ENCODE assay signal across 20 cellular contexts in genomic region chr17:78727057-78727456, GRCh38. TPM values are rescaled to one million over a fixed set of nuclear protein-coding genes. Genes with fewer than 3 reads are reported as not detected.
DNase-seq lines count a peak whose midpoint lies in the region; ATAC-seq, FAIRE-seq and TF ChIP-seq lines count a peak whose summit lies in the region.
"Had no signal": no experiment of that assay in that cellular context is flagged by ENCODE, and none has a peak within 500 bp of the region (broad histone marks: within the 10 kb centered on the region; RNA-seq: fewer than 3 reads in every experiment).

No MANE protein-coding gene starts in this region.

- H2AFZ ChIP-seq in HepG2 (ENCODE audit: low read length) (no peak overlapping the region), OCI-LY7 (ENCODE audit: low read length) (no peak overlapping the region), GM12878 (ENCODE audit: control insufficient read depth, low read depth, low read length) (no peak overlapping the region)

- CTCF ChIA-PET in HepG2 (lab: Yijun Ruan, JAX; ENCODE audit: low intra/inter-chr PET ratio, low total read pairs) = no interaction called here
- CTCF ChIA-PET in OCI-LY7 (lab: Charles Lee; ENCODE audit: unreplicated experiment) = interaction anchor here (1.2 kb wide), 1 partner anchor 18 kb away, joined by 5 read pairs; no protein-coding TSS in a partner anchor
- CTCF ChIA-PET in GM12878 (lab: Yijun Ruan, JAX) = interaction anchor here (1.1 to 8.1 kb wide), 5 partner anchors 8 to 46 kb away, joined by 4 to 78 read pairs (median 7); no protein-coding TSS in a partner anchor

- H3K27me3 ChIP-seq in HepG2 (ENCODE audit: control insufficient read depth in 1 of 2, insufficient read depth in 2 of 2, low read length in 2 of 2) (no peaks in the 10 kb centered on the region), right lobe of liver (no peaks in the 10 kb centered on the region), GM12878 (replicated peaks in 1 of 2; ENCODE audit: control insufficient read depth in 2 of 2, insufficient read depth in 2 of 2, low read length in 1 of 2) (no peaks in the 10 kb centered on the region)
- H3K27me3 ChIP-seq: heart left ventricle, thyroid gland had no signal

- H3K9me3 ChIP-seq in HepG2 (ENCODE audit: low read length) (no peaks in the 10 kb centered on the region), right lobe of liver (no peaks in the 10 kb centered on the region), OCI-LY7 (ENCODE audit: low read length) (no peaks in the 10 kb centered on the region), GM12878 (replicated peaks; ENCODE audit: control insufficient read depth, insufficient read depth, low read length) (no peaks in the 10 kb centered on the region)
- H3K9me3 ChIP-seq: HAP-1, heart left ventricle, lower lobe of right lung, thyroid gland had no signal

- no TSS peak for BruUV-seq in HepG2 (replicated peaks; lab: Mats Ljungman, UMichigan)
- BruUV-seq in OCI-LY7 (replicated peaks; lab: Mats Ljungman, UMichigan) = no TSS peak
- BruUV-seq in GM12878 (replicated peaks; lab: Mats Ljungman, UMichigan) = no TSS peak

- peaks cover 67 to 73% of the 10 kb centered on the region in 2 donors for H3K36me3 Mint-ChIP-seq in stimulated activated naive B cell treated with anti-CD40 and anti-IgM and Interleukin-4, amounts not matched to agents 10 μg/mL and 1 μg/mL and 100 μg/mL, for 72 hours

- H3K9me3 Mint-ChIP-seq in stimulated activated naive B cell treated with anti-CD40 and anti-IgM and Interleukin-4, amounts not matched to agents 10 μg/mL and 1 μg/mL and 100 μg/mL, for 72 hours = no peaks in the 10 kb centered on the region

- H3K4me3 Mint-ChIP-seq in stimulated activated naive B cell treated with anti-CD40 and anti-IgM and Interleukin-4, amounts not matched to agents 10 μg/mL and 1 μg/mL and 100 μg/mL, for 72 hours = peak overlapping the region; percentile 39 to 68

- TF ChIP-seq CTCF in HepG2 (CRISPR knock-in tag; IDR thresholded peaks at IDR 0.05) (no peak), right lobe of liver (IDR thresholded peaks at IDR 0.05) (no peak), OCI-LY7 (conservative IDR thresholded peaks at IDR 0.05; ENCODE audit: low read length) (no peak), GM12878 (IDR thresholded peaks at IDR 0.05 in 2 of 3, conservative IDR thresholded peaks at IDR 0.05 in 1 of 3; ENCODE audit: control insufficient read depth in 2 of 3, extremely low read depth in 1 of 3, insufficient read depth in 1 of 3, low read depth in 3 of 3, low read length in 3 of 3) (no peak)

- peaks cover 68 to 94% of the 10 kb centered on the region in 2 donors for H3K4me1 Mint-ChIP-seq in stimulated activated naive B cell treated with anti-CD40 and anti-IgM and Interleukin-4, amounts not matched to agents 10 μg/mL and 1 μg/mL and 100 μg/mL, for 72 hours

- H3K79me2 ChIP-seq in HepG2 (ENCODE audit: insufficient read depth, low read length) (peaks cover 67% of the 10 kb centered on the region), OCI-LY7 (ENCODE audit: insufficient read depth, low read depth, low read length) (peaks cover 100% of the 10 kb centered on the region), GM12878 (ENCODE audit: control insufficient read depth, insufficient read depth, low read length) (peaks cover 95% of the 10 kb centered on the region)

- RAD21 ChIA-PET in GM12878 (lab: Charles Lee; ENCODE audit: unreplicated experiment) = interaction anchor here (0.6 to 20.3 kb wide), 3 partner anchors 8 to 72 kb away, joined by 3 to 537 read pairs (median 18); no protein-coding TSS in a partner anchor

- TF ChIP-seq POLR2A in HepG2 (IDR thresholded peaks at IDR 0.05; ENCODE audit: insufficient read depth in 1 of 2, low read depth in 2 of 2, low read length in 2 of 2) (no peak), right lobe of liver (IDR thresholded peaks at IDR 0.05) (no peak), GM12878 (IDR thresholded peaks at IDR 0.05; ENCODE audit: low read depth, low read length) (no peak)

- no peak for TF ChIP-seq RAD21 in HepG2 (CRISPR knock-in tag; IDR thresholded peaks at IDR 0.05)
- no peak for TF ChIP-seq RAD21 in GM12878 (IDR thresholded peaks at IDR 0.05; ENCODE audit: insufficient read depth, low read depth, low read length)

- H3K9ac ChIP-seq in HepG2 (ENCODE audit: insufficient read depth, low read depth, low read length) (no peak overlapping the region), GM12878 (ENCODE audit: control insufficient read depth, insufficient read depth, low read length) (peak overlapping the region; percentile 52)

- H3K4me2 ChIP-seq in HepG2 (ENCODE audit: low read depth, low read length) (no peak overlapping the region), OCI-LY7 (ENCODE audit: low read length) (peak overlapping the region; percentile 28; the same call in 1 of the 2 replicates), GM12878 (ENCODE audit: control insufficient read depth, insufficient read depth) (peak overlapping the region; percentile 90)
- H3K4me2 ChIP-seq: smooth muscle cell had no signal

- ATAC-seq in HepG2 (no peak), right lobe of liver (no peak), GM12878 (no peak), GM18858 (IDR thresholded peaks at IDR 0.05; ENCODE audit: unreplicated experiment) (no peak)
- ATAC-seq in stimulated activated naive B cell treated with anti-CD40 and anti-IgM and Interleukin-4, amounts not matched to agents 10 μg/mL and 1 μg/mL and 100 μg/mL, for 72 hours (replicated peaks) = no peak
- ATAC-seq: heart left ventricle, lower lobe of right lung had no signal

- no peak overlapping the region for H3K4me3 ChIP-seq in HepG2 (replicated peaks in 1 of 3; ENCODE audit: insufficient read depth in 1 of 3, low read depth in 2 of 3, low read length in 3 of 3)
- no peak overlapping the region for H3K4me3 ChIP-seq in right lobe of liver
- no peak overlapping the region for H3K4me3 ChIP-seq in OCI-LY7 (ENCODE audit: low read depth, low read length, poor library complexity, severe bottlenecking)
- H3K4me3 ChIP-seq in GM12878 = 0 out of 2 replicates have a peak overlapping the region, but pooled peaks have one; percentile 28
- H3K4me3 ChIP-seq: HAP-1, heart left ventricle, lower lobe of right lung, smooth muscle cell, thyroid gland had no signal

- POLR2A ChIA-PET in HepG2 (lab: Yijun Ruan, JAX) = interaction anchor here (1.2 kb wide), 1 partner anchor 9 kb away, joined by 3 read pairs; no protein-coding TSS in a partner anchor
- POLR2A ChIA-PET in OCI-LY7 (lab: Charles Lee) = interaction anchor here (0.9 to 2.4 kb wide), 4 partner anchors 9 to 17 kb away, joined by 3 to 29 read pairs (median 7); no protein-coding TSS in a partner anchor
- POLR2A ChIA-PET in GM12878 (lab: Charles Lee) = interaction anchor here (0.7 to 21.4 kb wide), 4 partner anchors 10 to 51 kb away, joined by 3 to 384 read pairs (median 4); no protein-coding TSS in a partner anchor

- peaks cover 46% of the 10 kb centered on the region for H3K4me1 ChIP-seq in HepG2 (ENCODE audit: insufficient read depth, low read length)
- H3K4me1 ChIP-seq in right lobe of liver = peaks cover 0 to 40% (median 11%) of the 10 kb centered on the region in 4 donors
- H3K4me1 ChIP-seq in OCI-LY7 (ENCODE audit: insufficient read depth, low read length, poor library complexity, severe bottlenecking) = peaks cover 97% of the 10 kb centered on the region
- peaks cover 77% of the 10 kb centered on the region for H3K4me1 ChIP-seq in GM12878 (ENCODE audit: control insufficient read depth, insufficient read depth, low read length)
- H3K4me1 ChIP-seq: HAP-1 had no signal

- H3K27ac Mint-ChIP-seq in stimulated activated naive B cell treated with anti-CD40 and anti-IgM and Interleukin-4, amounts not matched to agents 10 μg/mL and 1 μg/mL and 100 μg/mL, for 72 hours = peak overlapping the region; percentile 82

- FAIRE-seq in HepG2 (lab: Jason Lieb, UNC) = no peak
- FAIRE-seq in GM12878 (lab: Jason Lieb, UNC) = no peak

- SMC1A ChIA-PET in GM12878 (lab: Charles Lee; ENCODE audit: uncharacterized antibody, unreplicated experiment) = interaction anchor here (1.6 to 20.6 kb wide), 4 partner anchors 14 to 53 kb away, joined by 3 to 490 read pairs (median 12); no protein-coding TSS in a partner anchor

- peaks cover 50% of the 10 kb centered on the region for H4K20me1 ChIP-seq in HepG2 (ENCODE audit: insufficient read depth, low read length)
- peaks cover 27% of the 10 kb centered on the region for H4K20me1 ChIP-seq in OCI-LY7 (ENCODE audit: insufficient read depth, low read length)
- H4K20me1 ChIP-seq in GM12878 (ENCODE audit: control insufficient read depth, insufficient read depth) = 0 out of 2 replicates have a peak, but pooled peaks cover 5% of the 10 kb centered on the region

- TF ChIP-seq EP300 in HepG2 (IDR thresholded peaks at IDR 0.05; ENCODE audit: low read depth in 2 of 2, low read length in 2 of 2) (no peak), HepG2 (CRISPR knock-in tag; IDR thresholded peaks at IDR 0.05; ENCODE audit: borderline replicate concordance) (no peak), GM12878 (IDR thresholded peaks at IDR 0.05; ENCODE audit: borderline replicate concordance in 1 of 2, control insufficient read depth in 1 of 2, low read depth in 2 of 2, low read length in 2 of 2) (no peak)

- intact Hi-C loops in HepG2 (cut with micrococcal nuclease; ENCODE audit: unreplicated experiment) (no loop called here), right lobe of liver (cut with DNase I) (no loop called here), OCI-LY7 (cut with micrococcal nuclease; ENCODE audit: unreplicated experiment) (no loop called here), GM12878 (cut with micrococcal nuclease; ENCODE audit: unreplicated experiment) (no loop called here), cardiac septum (cut with DNase I) (no loop called here)

- 91% methylated on average over 5 of the region's 5 CpGs for WGBS in HepG2 (ENCODE audit: low lambda C conversion rate)
- WGBS in right lobe of liver (ENCODE audit: insufficient coverage, low coverage, low lambda C conversion rate, missing lambda C conversion rate) = 85% methylated on average over 3 of the region's 5 CpGs
- WGBS in GM12878 (ENCODE audit: insufficient coverage, insufficient replicate concordance, low lambda C conversion rate, missing lambda C conversion rate) = 65% methylated on average over 5 of the region's 5 CpGs

- H3K36me3 ChIP-seq in HepG2 (replicated peaks in 1 of 2; ENCODE audit: control insufficient read depth in 1 of 2, insufficient read depth in 2 of 2, low read length in 2 of 2) (no peaks in the 10 kb centered on the region), right lobe of liver (no peaks in the 10 kb centered on the region), OCI-LY7 (ENCODE audit: insufficient read depth, low read length) (peaks cover 23% of the 10 kb centered on the region; the same call in 1 of the 2 replicates), GM12878 (ENCODE audit: control insufficient read depth in 2 of 2, insufficient read depth in 2 of 2, low read length in 1 of 2) (peaks cover 11 to 18% of the 10 kb centered on the region in 2 experiments)
- H3K36me3 ChIP-seq: HAP-1, thyroid gland had no signal

- no peaks in the 10 kb centered on the region for H3K9me2 ChIP-seq in OCI-LY7 (ENCODE audit: insufficient read depth, low read length)

- no peak for DNase-seq in HepG2 (ENCODE audit: low spot score)
- no peak for DNase-seq in right lobe of liver
- DNase-seq in OCI-LY7 (ENCODE audit: low spot score) = no peak
- no peak for DNase-seq in GM12878 (ENCODE audit: low read depth, low spot score)
- no peak for DNase-seq in stimulated activated naive B cell treated with anti-CD40 and anti-IgM and Interleukin-4, amounts not matched to agents 10 μg/mL and 1 μg/mL and 100 μg/mL, for 72 hours
- DNase-seq in cardiac septum (ENCODE audit: low spot score) = no peak
- DNase-seq in NCI-H226 = no peak
- DNase-seq: amniotic stem cell; central memory CD4-positive, alpha-beta T cell; heart left ventricle; KG1; lower lobe of right lung; NCI-H1105 treated with DMSO at 0.1 percent for 48 hours; stimulated activated CD4-positive, alpha-beta T cell treated with anti-CD3 and anti-CD28 coated beads, Interleukin-4, amount 100 ng/mL, for 4 hours; stimulated activated CD8-positive, alpha-beta memory T cell treated with anti-CD3 and anti-CD28 coated beads, Interleukin-4, amount 100 ng/mL, for 48 hours; thyroid gland had no signal

- in situ Hi-C loops in HepG2 (cut with HindIII; ENCODE audit: extremely low pct_ligation_motif_present, low pct_unique_long_range_greater_than_20kb) = no loop called here
- in situ Hi-C loops in GM12878 (cut with MboI) = no loop called here

- no peaks in the 10 kb centered on the region for H3K27me3 Mint-ChIP-seq in stimulated activated naive B cell treated with anti-CD40 and anti-IgM and Interleukin-4, amounts not matched to agents 10 μg/mL and 1 μg/mL and 100 μg/mL, for 72 hours

- H3K27ac ChIP-seq in HepG2 (ENCODE audit: extremely low read length, insufficient read depth, low read length) (no peak overlapping the region), right lobe of liver (no peak overlapping the region), OCI-LY7 (ENCODE audit: low read depth, low read length, poor library complexity, severe bottlenecking) (no peak overlapping the region), GM12878 (ENCODE audit: control insufficient read depth, insufficient read depth) (peak overlapping the region; percentile 74)
- H3K27ac ChIP-seq: heart left ventricle, HL-60, lower lobe of right lung had no signal

RNA-seq across cellular contexts. Expression of gene CYTH1, which starts 55.0 kb away (rescaled TPM):
- 20.1 and 21.3 TPM in 2 replicates for total RNA-seq in HepG2 (2016; rRNA removed; fragmentation: Illumina TruSeq; extraction: Trizol)
- 4.6 and 4.8 TPM in 2 replicates for total RNA-seq in HepG2 (2016; cell fraction: cytosol; rRNA removed; fragmentation: Illumina TruSeq; extraction: Trizol; ENCODE audit: low read depth)
- 20.2 and 20.6 TPM in 2 replicates for total RNA-seq in HepG2 (2016; cell fraction: insoluble cytoplasmic fraction; rRNA removed; fragmentation: Illumina TruSeq; extraction: Trizol)
- total RNA-seq in HepG2 (2016; cell fraction: membrane; rRNA removed; fragmentation: Illumina TruSeq; extraction: Trizol) = 12.9 and 13.2 TPM in 2 replicates
- total RNA-seq in HepG2 (2016; cell fraction: nucleus; rRNA removed; fragmentation: Illumina TruSeq; extraction: Trizol) = 21.3 and 24.7 TPM in 2 replicates
- polyA plus RNA-seq in HepG2 (2011; rRNA removed) = 48.9 and 66.5 TPM in 2 replicates
- polyA plus RNA-seq in HepG2 (2011; cell fraction: cytosol; rRNA removed) = 36.2 and 36.3 TPM in 2 replicates
- polyA plus RNA-seq in HepG2 (2011; cell fraction: nucleus; rRNA removed) = 233 and 263 TPM in 2 replicates
- 33.2 and 38.1 TPM in 2 replicates for polyA plus RNA-seq in HepG2 (2012)
- 2.0 TPM in 2 replicates for polyA plus RNA-seq in HepG2 (2016; cell fraction: cytosol; fragmentation: Illumina TruSeq; extraction: Trizol; ENCODE audit: low read depth)
- polyA plus RNA-seq in HepG2 (2016; cell fraction: insoluble cytoplasmic fraction; fragmentation: Illumina TruSeq; extraction: Trizol; ENCODE audit: low read depth) = 22.9 and 27.1 TPM in 2 replicates
- 7.5 and 8.2 TPM in 2 replicates for polyA plus RNA-seq in HepG2 (2016; cell fraction: membrane; fragmentation: Illumina TruSeq; extraction: Trizol; ENCODE audit: low read depth)
- polyA plus RNA-seq in HepG2 (2016; cell fraction: nucleus; fragmentation: Illumina TruSeq; extraction: Trizol; ENCODE audit: insufficient read depth, low read depth) = 48.3 and 49.0 TPM in 2 replicates
- polyA minus RNA-seq in HepG2 (2011; rRNA and poly(A)+ RNA removed; ENCODE audit: low replicate concordance) = 20.1 and 43.0 TPM in 2 replicates
- polyA minus RNA-seq in HepG2 (2011; cell fraction: cytosol; rRNA and poly(A)+ RNA removed) = 16.4 and 17.8 TPM in 2 replicates
- polyA minus RNA-seq in HepG2 (2011; cell fraction: nucleus; rRNA and poly(A)+ RNA removed) = 66.4 and 72.6 TPM in 2 replicates
- 10 to 100 TPM; 14.8 to 46.2 (median 28.8) TPM for total RNA-seq in right lobe of liver
- total RNA-seq in OCI-LY7 (2014; rRNA removed; shearing (Covaris generic)) = 73.0 and 88.1 TPM in 2 replicates
- 148 and 156 TPM in 2 replicates for total RNA-seq in OCI-LY7 (2022)
- 559 and 619 TPM in 2 replicates for total RNA-seq in GM12878 (2013; cell fraction: nucleolus; rRNA removed)
- total RNA-seq in GM12878 (2014; rRNA removed) = 92.6 and 97.8 TPM in 2 replicates
- total RNA-seq in GM12878 (2014; rRNA removed; fragmentation: Illumina TruSeq; extraction: Trizol) = 130 and 134 TPM in 2 replicates
- 165 and 167 TPM in 2 replicates for total RNA-seq in GM12878 (2021)
- 88.3 TPM for polyA plus RNA-seq in GM12878 (2011; ENCODE audit: low read depth)
- polyA plus RNA-seq in GM12878 (2011; rRNA removed) = 141 and 188 TPM in 2 replicates
- 170 and 179 TPM in 2 replicates for polyA plus RNA-seq in GM12878 (2011; cell fraction: cytosol; rRNA removed)
- polyA plus RNA-seq in GM12878 (2011; cell fraction: nucleus; rRNA removed) = 778 and 997 TPM in 2 replicates
- polyA plus RNA-seq in GM12878 (2012) = 136 and 161 TPM in 2 replicates
- 160 and 179 TPM in 2 replicates for polyA plus RNA-seq in GM12878 (2014; fragmentation: Illumina TruSeq; extraction: Trizol)
- polyA plus RNA-seq in GM12878 (2014; fragmentation: Nextera tagmentation; extraction: Ambion mirVana) = 10 to 100 TPM in 1 of 2 experiments, 1 to 10 TPM in 1; 6.6 to 11.8 TPM
- 162 and 172 TPM in 2 replicates for polyA plus RNA-seq in GM12878 (2014; rRNA removed)
- polyA plus RNA-seq in GM12878 (2016; fragmentation: Nextera tagmentation; extraction: Ambion mirVana) = 100 to 1,000 TPM; 138 to 153 TPM
- polyA minus RNA-seq in GM12878 (2011; rRNA and poly(A)+ RNA removed) = 135 and 140 TPM in 2 replicates
- polyA minus RNA-seq in GM12878 (2011; cell fraction: cytosol; rRNA and poly(A)+ RNA removed) = 38.6 and 44.8 TPM in 2 replicates
- polyA minus RNA-seq in GM12878 (2011; cell fraction: nucleus; rRNA and poly(A)+ RNA removed) = 165 and 192 TPM in 2 replicates
- total RNA-seq in cardiac septum = 29.4 TPM
